In genomic region chr2:41527525-41528323, GRCh38 we compare ENCODE assay signal across 24 cellular contexts.
"Had no signal": no experiment of that assay in that cellular context is flagged by ENCODE, and none has a peak within 500 bp of the region (broad histone marks: within the 10 kb centered on the region; RNA-seq: fewer than 3 reads in every experiment).

No MANE protein-coding gene starts in this region.

- H3K27ac ChIP-seq: SJSA1, SK-N-MC had no signal

- DNase-seq: Karpas-422, KG1, MG63, NCI-H1092, NCI-H1105 treated with DMSO at 0.1 percent for 48 hours, NCI-H1417 treated with DMSO at 0.1 percent for 48 hours, NCI-H146, NCI-H1694 treated with DMSO at 0.1 percent for 48 hours, NCI-H1930, NCI-H2081, NCI-H2171, NCI-H226, NCI-H446, NCI-H510A, NCI-H524 treated with DMSO at 0.1 percent for 48 hours, NCI-H69, NCI-H774, Right ventricle myocardium superior, RPMI8226, SIG-M5, SW 1271 had no signal

- H3K4me3 ChIP-seq: MG63, SJSA1, SK-N-MC had no signal

- H3K36me3 ChIP-seq: MG63, SJSA1 had no signal

- H3K27me3 ChIP-seq: MG63, SJSA1 had no signal

- FAIRE-seq: RCC 7860 had no signal

- H3K4me1 ChIP-seq: SJSA1 had no signal

- H3K9me3 ChIP-seq: MG63, SJSA1 had no signal
